ENCODE assay signal across 10 cellular contexts in genomic region chr19:33134571-33135041, GRCh38. TPM values are rescaled to one million over a fixed set of nuclear protein-coding genes. Genes with fewer than 3 reads are reported as not detected.
DNase-seq lines count a peak whose midpoint lies in the region; ATAC-seq and TF ChIP-seq lines count a peak whose summit lies in the region.
"Had no signal": no experiment of that assay in that cellular context is flagged by ENCODE, and none has a peak within 500 bp of the region (broad histone marks: within the 10 kb centered on the region; RNA-seq: fewer than 3 reads in every experiment).

No MANE protein-coding gene starts in this region.

- H3K4me3 ChIP-seq in HUES6 (ENCODE audit: low read depth, low read length) (0 out of 2 replicates have a peak overlapping the region, but pooled peaks have one; percentile 21), lower lobe of right lung (no peak overlapping the region), foreskin fibroblast (ENCODE audit: low read depth in 1 of 2, low read length in 2 of 2) (no peak overlapping the region)
- H3K4me3 ChIP-seq: lung had no signal

- H3K4me1 ChIP-seq in HUES6 (ENCODE audit: control insufficient read depth, insufficient read depth, low read length) = peaks cover 10% of the 10 kb centered on the region
- no peaks in the 10 kb centered on the region for H3K4me1 ChIP-seq in foreskin keratinocyte
- H3K4me1 ChIP-seq in lower lobe of right lung = no peaks in the 10 kb centered on the region

- no peak for TF ChIP-seq CTCF in foreskin keratinocyte (conservative IDR thresholded peaks at IDR 0.05)
- TF ChIP-seq CTCF in lower lobe of right lung (IDR thresholded peaks at IDR 0.05) = no peak
- TF ChIP-seq CTCF in foreskin fibroblast (IDR thresholded peaks at IDR 0.05; ENCODE audit: low read depth, low read length) = no peak

- H3K9me3 ChIP-seq in HUES6 (ENCODE audit: control insufficient read depth, insufficient read depth, low read depth, low read length) = no peaks in the 10 kb centered on the region
- H3K9me3 ChIP-seq in lower lobe of right lung = no peaks in the 10 kb centered on the region

- ATAC-seq in foreskin keratinocyte = peak; percentile 15
- ATAC-seq in HG03159 (IDR thresholded peaks at IDR 0.05; ENCODE audit: unreplicated experiment) = no peak
- no peak for ATAC-seq in lower lobe of right lung

- intact Hi-C loops in lower lobe of right lung (cut with DNase I) = no loop called here

- H3K27ac ChIP-seq in HUES6 (ENCODE audit: low read depth, low read length) (no peak overlapping the region), foreskin keratinocyte (no peak overlapping the region), lower lobe of right lung (no peak overlapping the region)

- H3K27me3 ChIP-seq in HUES6 (ENCODE audit: control insufficient read depth, insufficient read depth, low read length) = no peaks in the 10 kb centered on the region
- H3K27me3 ChIP-seq in foreskin keratinocyte = no peaks in the 10 kb centered on the region
- H3K27me3 ChIP-seq in lower lobe of right lung (ENCODE audit: low read depth) = peaks cover 39% of the 10 kb centered on the region

- H3K9ac ChIP-seq in HUES6 (ENCODE audit: low read length) = no peak overlapping the region

- peak; percentile 5 to 6 for DNase-seq in activated CD8-positive, alpha-beta memory T cell treated with anti-CD3 and anti-CD28 coated beads for 1 hour (ENCODE audit: extremely low read depth in 1 of 2, low read depth in 1 of 2)
- DNase-seq in foreskin keratinocyte (no peak), T1000 (lab: John Stamatoyannopoulos, UW) (no peak), lower lobe of right lung (no peak), foreskin fibroblast (no peak)
- DNase-seq in stimulated activated CD8-positive, alpha-beta memory T cell treated with anti-CD3 and anti-CD28 coated beads, Interleukin-15, amount 100 ng/mL, for 24 hours (ENCODE audit: low read depth) = peak; percentile 7
- DNase-seq: IMR-90 had no signal

- peaks cover 7% of the 10 kb centered on the region; the same call in 1 of the 2 replicates for H3K36me3 ChIP-seq in HUES6 (ENCODE audit: control insufficient read depth, insufficient read depth, low read length)
- peaks cover 22% of the 10 kb centered on the region for H3K36me3 ChIP-seq in lower lobe of right lung

RNA-seq across cellular contexts. Expression of gene WDR88, which starts 2.7 kb away (rescaled TPM):
- total RNA-seq in foreskin keratinocyte = not detected in 2 replicates
- not detected in 2 replicates for polyA plus RNA-seq in foreskin keratinocyte
- not detected for total RNA-seq in lower lobe of right lung
- total RNA-seq: IMR-90, lung had no signal
- polyA plus RNA-seq: IMR-90, lung had no signal

RNA-seq across cellular contexts. Expression of gene GPATCH1, which starts 53.6 kb away (rescaled TPM):
- total RNA-seq in foreskin keratinocyte = 6.9 and 7.6 TPM in 2 replicates
- polyA plus RNA-seq in foreskin keratinocyte = 3.9 and 4.1 TPM in 2 replicates
- total RNA-seq in lower lobe of right lung = 8.4 TPM

RNA-seq across cellular contexts. Expression of gene LRP3, which starts 59.5 kb away (rescaled TPM):
- total RNA-seq in foreskin keratinocyte = 11.4 and 12.9 TPM in 2 replicates
- 14.2 and 15.0 TPM in 2 replicates for polyA plus RNA-seq in foreskin keratinocyte
- 13.8 TPM for total RNA-seq in lower lobe of right lung

Comparison
In these comparisons a context has a peak if more than half of its experiments do, and no peak if none do; other contexts are left out.
1. DNase-seq: peak in activated CD8-positive, alpha-beta memory T cell treated with anti-CD3 and anti-CD28 coated beads for 1 hour (2 of 2) and stimulated activated CD8-positive, alpha-beta memory T cell treated with anti-CD3 and anti-CD28 coated beads, Interleukin-15, amount 100 ng/mL, for 24 hours (single experiment); none in foreskin keratinocyte (0 of 2), T1000 (single experiment), lower lobe of right lung (single experiment) and foreskin fibroblast (0 of 2).